ENCODE assay signal across 10 cellular contexts in the genomic region with DNA sequence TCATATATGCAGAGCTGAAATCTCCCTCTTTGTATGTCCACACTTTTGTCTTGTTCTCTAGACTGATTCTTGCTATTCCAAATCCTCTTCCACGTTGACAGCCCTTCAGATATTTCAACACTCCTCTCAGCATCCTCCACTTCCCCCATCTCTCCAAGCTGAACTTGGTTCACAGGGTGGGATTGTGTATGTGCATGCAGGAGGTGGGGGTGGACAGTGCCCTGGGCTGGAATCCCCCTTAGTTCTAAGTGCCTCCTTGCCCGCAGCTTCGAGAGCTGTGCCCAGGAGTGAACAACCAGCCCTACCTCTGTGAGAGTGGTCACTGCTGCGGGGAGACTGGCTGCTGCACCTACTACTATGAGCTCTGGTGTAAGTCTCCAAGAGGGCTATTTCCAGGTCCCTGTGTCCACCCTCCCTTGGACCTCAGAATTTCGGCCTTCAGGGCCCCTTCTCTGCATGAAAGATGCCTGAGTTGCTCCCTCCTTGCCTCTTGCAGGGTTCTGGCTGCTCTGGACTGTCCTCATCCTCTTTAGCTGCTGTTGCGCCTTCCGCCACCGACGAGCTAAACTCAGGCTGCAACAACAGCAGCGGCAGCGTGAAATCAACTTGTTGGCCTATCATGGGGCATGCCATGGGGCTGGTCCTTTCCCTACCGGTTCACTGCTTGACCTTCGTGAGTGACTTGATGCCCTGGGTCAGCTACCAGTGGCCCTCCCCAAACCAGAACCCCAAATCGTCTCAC. TPM values are rescaled to one million over a fixed set of nuclear protein-coding genes. Genes with fewer than 3 reads are reported as not detected.
A peak's percentile ranks its signal among the peaks of the same experiment; 100 is the strongest.
DNase-seq lines count a peak whose midpoint lies in the region; ATAC-seq, FAIRE-seq and TF ChIP-seq lines count a peak whose summit lies in the region.
"Had no signal": no experiment of that assay in that cellular context is flagged by ENCODE, and none has a peak within 500 bp of the region (broad histone marks: within the 10 kb centered on the region; RNA-seq: fewer than 3 reads in every experiment).

No MANE protein-coding gene starts in this region.

- no peaks in the 10 kb centered on the region for H3K27me3 Mint-ChIP-seq in activated T-helper 17 cell treated with anti-CD3 and anti-CD28 coated beads, Interleukin-2, amount 50 U/mL, for 72 hours

- peak overlapping the region; percentile 99 for H3K27ac Mint-ChIP-seq in activated T-helper 17 cell treated with anti-CD3 and anti-CD28 coated beads, Interleukin-2, amount 50 U/mL, for 72 hours

- TF ChIP-seq POLR2A in heart left ventricle (IDR thresholded peaks at IDR 0.05) (no peak), vagina (IDR thresholded peaks at IDR 0.05) (no peak)

- peak overlapping the region; percentile 100 for H3K4me3 Mint-ChIP-seq in activated T-helper 17 cell treated with anti-CD3 and anti-CD28 coated beads, Interleukin-2, amount 50 U/mL, for 72 hours

- intact Hi-C loops in right cardiac atrium (cut with DNase I) = no loop called here
- intact Hi-C loops in heart left ventricle (cut with DNase I) = loop anchor here in 1 of 10 donors (5.0 kb wide), 1 partner anchor 42 kb away; no protein-coding TSS in a partner anchor
- intact Hi-C loops in vagina (cut with DNase I) = no loop called here
- intact Hi-C loops in left lung (cut with DNase I) = no loop called here

- peaks cover 63% of the 10 kb centered on the region for H3K36me3 Mint-ChIP-seq in activated T-helper 17 cell treated with anti-CD3 and anti-CD28 coated beads, Interleukin-2, amount 50 U/mL, for 72 hours (ENCODE audit: low read depth)

- H3K27ac ChIP-seq in right cardiac atrium (ENCODE audit: low read length) = no peak overlapping the region
- H3K27ac ChIP-seq in heart left ventricle = no peak overlapping the region
- no peak overlapping the region for H3K27ac ChIP-seq in iPS-20b (ENCODE audit: low read length)
- peak overlapping the region; percentile 66 for H3K27ac ChIP-seq in vagina
- no peak overlapping the region for H3K27ac ChIP-seq in small intestine (ENCODE audit: low read depth in 1 of 2, low read length in 1 of 2)
- H3K27ac ChIP-seq in left lung = peak overlapping the region in 1 of 2 donors; percentile 88

- DNase-seq in right cardiac atrium = no peak
- DNase-seq in heart left ventricle = no peak
- no peak for DNase-seq in vagina (ENCODE audit: extremely low spot score in 2 of 2)
- no peak for DNase-seq in small intestine
- DNase-seq in D341Med (ENCODE audit: low spot score) = no peak
- no peak for DNase-seq in left lung
- DNase-seq: NCI-H446 treated with DMSO at 0.1 percent for 48 hours, transverse colon had no signal

- FAIRE-seq in small intestine (lab: Jason Lieb, UNC) = no peak

- H3K4me3 ChIP-seq in right cardiac atrium (ENCODE audit: low read length) = peak overlapping the region; percentile 68
- H3K4me3 ChIP-seq in heart left ventricle = peak overlapping the region in 6 of 12 donors; percentile 73 to 83 (median 80)
- H3K4me3 ChIP-seq in iPS-20b (ENCODE audit: low read length) = peak overlapping the region; percentile 95; the same call in 1 of the 2 replicates
- H3K4me3 ChIP-seq in vagina = peak overlapping the region in 1 of 2 donors; percentile 79
- peak overlapping the region in 1 of 2 donors; percentile 72 for H3K4me3 ChIP-seq in small intestine (ENCODE audit: low read depth in 1 of 2, low read length in 2 of 2)
- H3K4me3 ChIP-seq in left lung = peak overlapping the region in 1 of 2 donors; percentile 74

- H3K9ac ChIP-seq in iPS-20b (ENCODE audit: low read depth, low read length) = no peak overlapping the region

- H3K36me3 ChIP-seq in heart left ventricle (peaks cover 0 to 27% (median 22%) of the 10 kb centered on the region in 9 donors), iPS-20b (ENCODE audit: insufficient read depth, low read depth, low read length) (peaks cover 18% of the 10 kb centered on the region), vagina (peaks cover 0 to 12% of the 10 kb centered on the region in 2 donors), small intestine (ENCODE audit: control insufficient read depth in 2 of 2, insufficient read depth in 2 of 2, low read length in 2 of 2) (peaks cover 3 to 7% of the 10 kb centered on the region in 2 donors), left lung (peaks cover 0 to 25% of the 10 kb centered on the region in 2 donors)
- H3K36me3 ChIP-seq: transverse colon had no signal

- H3K4me1 ChIP-seq in right cardiac atrium (ENCODE audit: control insufficient read depth, insufficient read depth, low read length) = peaks cover 11% of the 10 kb centered on the region
- H3K4me1 ChIP-seq in heart left ventricle = peaks cover 11 to 44% (median 36%) of the 10 kb centered on the region in 12 donors
- H3K4me1 ChIP-seq in iPS-20b (ENCODE audit: insufficient read depth, low read length) = peaks cover 10% of the 10 kb centered on the region
- H3K4me1 ChIP-seq in vagina = peaks cover 49% of the 10 kb centered on the region
- H3K4me1 ChIP-seq in small intestine (ENCODE audit: control insufficient read depth in 2 of 2, insufficient read depth in 1 of 2, low read depth in 1 of 2, low read length in 1 of 2) = peaks cover 3 to 9% of the 10 kb centered on the region in 2 donors
- peaks cover 24 to 56% of the 10 kb centered on the region in 2 donors for H3K4me1 ChIP-seq in left lung

- ATAC-seq in right cardiac atrium = no peak
- no peak for ATAC-seq in heart left ventricle
- no peak for ATAC-seq in activated T-helper 17 cell treated with anti-CD3 and anti-CD28 coated beads, Interleukin-2, amount 50 U/mL, for 72 hours (replicated peaks)
- no peak for ATAC-seq in left lung

- H3K27me3 ChIP-seq in right cardiac atrium (ENCODE audit: control insufficient read depth, insufficient read depth) (no peaks in the 10 kb centered on the region), heart left ventricle (no peaks in the 10 kb centered on the region), iPS-20b (ENCODE audit: insufficient read depth, low read length) (no peaks in the 10 kb centered on the region), vagina (no peaks in the 10 kb centered on the region), small intestine (ENCODE audit: control insufficient read depth in 2 of 2, insufficient read depth in 2 of 2, low read length in 2 of 2) (no peaks in the 10 kb centered on the region), left lung (no peaks in the 10 kb centered on the region)
- H3K27me3 ChIP-seq: transverse colon had no signal

- peaks cover 42% of the 10 kb centered on the region for H3K4me1 Mint-ChIP-seq in activated T-helper 17 cell treated with anti-CD3 and anti-CD28 coated beads, Interleukin-2, amount 50 U/mL, for 72 hours

- no peaks in the 10 kb centered on the region for H3K9me3 ChIP-seq in right cardiac atrium (ENCODE audit: control insufficient read depth, low read length)
- H3K9me3 ChIP-seq in heart left ventricle = no peaks in the 10 kb centered on the region
- H3K9me3 ChIP-seq in iPS-20b (ENCODE audit: insufficient read depth, low read depth, low read length) = no peaks in the 10 kb centered on the region
- H3K9me3 ChIP-seq in vagina = no peaks in the 10 kb centered on the region
- no peaks in the 10 kb centered on the region for H3K9me3 ChIP-seq in small intestine (ENCODE audit: control insufficient read depth, low read depth)
- no peaks in the 10 kb centered on the region for H3K9me3 ChIP-seq in left lung
- H3K9me3 ChIP-seq: transverse colon had no signal

- H3K9me3 Mint-ChIP-seq in activated T-helper 17 cell treated with anti-CD3 and anti-CD28 coated beads, Interleukin-2, amount 50 U/mL, for 72 hours = no peaks in the 10 kb centered on the region

- WGBS in right cardiac atrium = 73% methylated on average over 14 of the region's 14 CpGs
- WGBS in heart left ventricle, 4 donors = 74 to 80% (median 79%) methylated on average over 14 of the region's 14 CpGs
- WGBS in small intestine, 3 donors = 52 to 73% (median 60%) methylated on average over 14 of the region's 14 CpGs

- no peak for TF ChIP-seq CTCF in heart left ventricle (IDR thresholded peaks at IDR 0.05)
- TF ChIP-seq CTCF in vagina (IDR thresholded peaks at IDR 0.05) = no peak
- TF ChIP-seq CTCF in left lung (IDR thresholded peaks at IDR 0.05) = no peak

RNA-seq across cellular contexts. Expression of a gene that starts 1.3 kb away (rescaled TPM):
- 10 to 100 TPM; 48.9 to 60.0 (median 56.7) TPM for total RNA-seq in right cardiac atrium
- 63.1 TPM for polyA plus RNA-seq in right cardiac atrium
- 10 to 100 TPM; 32.7 to 58.4 (median 42.4) TPM for total RNA-seq in heart left ventricle
- 10 to 100 TPM; 29.0 to 44.2 TPM for polyA plus RNA-seq in heart left ventricle
- total RNA-seq in activated T-helper 17 cell treated with anti-CD3 and anti-CD28 coated beads, Interleukin-2, amount 50 U/mL, for 72 hours = 10 to 100 TPM; 34.1 to 48.5 TPM
- total RNA-seq in vagina = 63.1 TPM
- 10 to 100 TPM; 55.1 to 82.7 (median 56.8) TPM for polyA plus RNA-seq in small intestine
- total RNA-seq in left lung = 10 to 100 TPM; 38.7 to 71.7 TPM

RNA-seq across cellular contexts. Expression of a gene that starts 4.7 kb away (rescaled TPM):
- total RNA-seq in right cardiac atrium (10 to 100 TPM; 19.2 to 22.9 (median 20.7) TPM), heart left ventricle (10 to 100 TPM; 11.7 to 29.2 (median 21.3) TPM), vagina (32.7 TPM), left lung (10 to 100 TPM; 23.8 to 27.1 TPM)
- polyA plus RNA-seq in right cardiac atrium (16.8 TPM), heart left ventricle (10 to 100 TPM; 26.1 to 28.5 TPM), small intestine (10 to 100 TPM; 28.7 to 43.8 (median 38.6) TPM)
- 10 to 100 TPM; 27.8 to 37.9 TPM for total RNA-seq in activated T-helper 17 cell treated with anti-CD3 and anti-CD28 coated beads, Interleukin-2, amount 50 U/mL, for 72 hours

RNA-seq across cellular contexts. Expression of a gene that starts 5.6 kb away (rescaled TPM):
- 10 to 100 TPM; 23.4 to 25.1 (median 24.5) TPM for total RNA-seq in right cardiac atrium
- 19.9 TPM for polyA plus RNA-seq in right cardiac atrium
- total RNA-seq in heart left ventricle = 10 to 100 TPM; 17.3 to 31.9 (median 22.8) TPM
- 10 to 100 TPM; 15.8 to 34.4 TPM for polyA plus RNA-seq in heart left ventricle
- total RNA-seq in activated T-helper 17 cell treated with anti-CD3 and anti-CD28 coated beads, Interleukin-2, amount 50 U/mL, for 72 hours = 10 to 100 TPM; 68.3 to 70.9 TPM
- total RNA-seq in vagina = 23.6 TPM
- polyA plus RNA-seq in small intestine = 10 to 100 TPM; 38.4 to 63.2 (median 61.7) TPM
- 10 to 100 TPM; 67.6 to 69.6 TPM for total RNA-seq in left lung

RNA-seq across cellular contexts. Expression of a gene that starts 12.9 kb away (rescaled TPM):
- 100 to 1,000 TPM; 116 to 157 (median 131) TPM for total RNA-seq in right cardiac atrium
- 107 TPM for polyA plus RNA-seq in right cardiac atrium
- total RNA-seq in heart left ventricle = 100 to 1,000 TPM in 7 of 9 donors, 10 to 100 TPM in 2; 64.9 to 180 (median 140) TPM
- 100 to 1,000 TPM in 1 of 2 donors, 10 to 100 TPM in 1; 77.6 to 128 TPM for polyA plus RNA-seq in heart left ventricle
- total RNA-seq in activated T-helper 17 cell treated with anti-CD3 and anti-CD28 coated beads, Interleukin-2, amount 50 U/mL, for 72 hours = 10 to 100 TPM; 83.8 to 91.2 TPM
- total RNA-seq in vagina = 40.3 TPM
- 10 to 100 TPM; 46.7 to 75.1 (median 56.6) TPM for polyA plus RNA-seq in small intestine
- total RNA-seq in left lung = 10 to 100 TPM; 69.5 to 73.6 TPM

RNA-seq across cellular contexts. Expression of a gene that starts 17.8 kb away (rescaled TPM):
- total RNA-seq in right cardiac atrium = 10 to 100 TPM; 21.5 to 27.9 (median 25.9) TPM
- polyA plus RNA-seq in right cardiac atrium = 16.2 TPM
- total RNA-seq in heart left ventricle = 10 to 100 TPM; 10.9 to 19.6 (median 15.3) TPM
- 10 to 100 TPM; 18.0 to 27.6 TPM for polyA plus RNA-seq in heart left ventricle
- total RNA-seq in activated T-helper 17 cell treated with anti-CD3 and anti-CD28 coated beads, Interleukin-2, amount 50 U/mL, for 72 hours = 1 to 10 TPM; 1.2 to 3.1 TPM
- 24.6 TPM for total RNA-seq in vagina
- polyA plus RNA-seq in small intestine = 10 to 100 TPM; 51.1 to 78.7 (median 60.7) TPM
- total RNA-seq in left lung = 10 to 100 TPM; 29.6 to 37.0 TPM
